8 cellular contexts compared by ENCODE assay signal in the genomic region with DNA sequence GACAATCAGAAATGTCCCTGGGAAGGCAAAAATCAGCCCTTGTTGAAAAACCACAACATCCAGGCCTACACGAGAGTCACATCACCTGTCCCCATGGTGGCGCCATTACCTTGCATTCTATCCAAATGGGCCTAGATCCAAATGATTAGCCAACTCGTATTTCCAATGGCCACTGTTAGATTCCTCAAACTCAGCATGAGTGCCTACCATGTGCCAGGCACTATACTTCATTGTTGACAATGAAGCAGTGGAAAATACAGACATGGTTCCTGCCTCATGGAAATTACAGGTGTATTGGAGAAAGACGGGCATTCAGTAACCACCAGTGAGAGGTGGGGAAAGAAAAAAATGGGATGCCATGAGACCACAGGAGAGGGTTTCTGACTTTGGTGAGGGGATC. TPM values are rescaled to one million over a fixed set of nuclear protein-coding genes. Genes with fewer than 3 reads are reported as not detected.
DNase-seq lines count a peak whose midpoint lies in the region; ATAC-seq lines count a peak whose summit lies in the region.

No MANE protein-coding gene starts in this region.

- no peaks in the 10 kb centered on the region for H3K9me3 Mint-ChIP-seq in activated CD4-positive, alpha-beta T cell treated with anti-CD3 and anti-CD28 coated beads for 36 hours (ENCODE audit: low read depth)

- no peaks in the 10 kb centered on the region for H3K27me3 Mint-ChIP-seq in activated CD4-positive, alpha-beta T cell treated with anti-CD3 and anti-CD28 coated beads for 36 hours

- intact Hi-C loops in activated CD4-positive, alpha-beta T cell treated with anti-CD3 and anti-CD28 coated beads for 36 hours (cut with DNase I, micrococcal nuclease) = loop anchor here in 1 of 2 experiments (1.0 kb wide), 1 partner anchor 68 kb away; no protein-coding TSS in a partner anchor

- no peak overlapping the region for H3K4me3 Mint-ChIP-seq in activated CD4-positive, alpha-beta T cell treated with anti-CD3 and anti-CD28 coated beads for 36 hours

- H3K4me1 Mint-ChIP-seq in activated CD4-positive, alpha-beta T cell treated with anti-CD3 and anti-CD28 coated beads for 36 hours = peaks cover 11% of the 10 kb centered on the region

- POLR2A ChIA-PET in activated CD4-positive, alpha-beta T cell treated with anti-CD3 and anti-CD28 coated beads for 36 hours (lab: Charles Lee) = no interaction called here

- CTCF ChIA-PET in activated CD4-positive, alpha-beta T cell treated with anti-CD3 and anti-CD28 coated beads for 36 hours (lab: Charles Lee) = interaction anchor here (0.7 to 2.4 kb wide), 4 partner anchors 9 to 105 kb away, joined by 4 to 6 read pairs (median 5); no protein-coding TSS in a partner anchor

- H3K36me3 Mint-ChIP-seq in activated CD4-positive, alpha-beta T cell treated with anti-CD3 and anti-CD28 coated beads for 36 hours (ENCODE audit: low read depth) = no peaks in the 10 kb centered on the region

- no peak for ATAC-seq in activated CD4-positive, alpha-beta T cell treated with anti-CD3 and anti-CD28 coated beads for 36 hours
- ATAC-seq in GM18868 (IDR thresholded peaks at IDR 0.05; ENCODE audit: unreplicated experiment) (no peak), HG02610 (IDR thresholded peaks at IDR 0.05; ENCODE audit: unreplicated experiment) (no peak)

- peak; percentile 65 for DNase-seq in activated CD4-positive, alpha-beta T cell treated with anti-CD3 and anti-CD28 coated beads for 36 hours
- DNase-seq in activated CD4-positive, alpha-beta T cell treated with anti-CD3 and anti-CD28 coated beads for 1 hour = no peak
- DNase-seq in NCI-H2107 (lab: John Stamatoyannopoulos, UW) (peak; percentile 62), iris pigment epithelial cell (ENCODE audit: low read depth) (peak; percentile 70), NOMO-1 treated with dmso at 0.1 percent for 144 hours (lab: John Stamatoyannopoulos, UW; ENCODE audit: unreplicated experiment) (no peak)
- peak; percentile 19 to 26 for DNase-seq in activated CD4-positive, alpha-beta T cell treated with anti-CD3 and anti-CD28 coated beads, Interleukin-2, amount 50 U/mL, for 4 hours

- no peak overlapping the region for H3K27ac Mint-ChIP-seq in activated CD4-positive, alpha-beta T cell treated with anti-CD3 and anti-CD28 coated beads for 36 hours

RNA-seq across cellular contexts. Expression of a gene that starts 29.8 kb away (rescaled TPM):
- under 1 TPM in 1 of 2 experiments, not detected in 1; 0.19 TPM for total RNA-seq in activated CD4-positive, alpha-beta T cell treated with anti-CD3 and anti-CD28 coated beads for 36 hours

Comparison
In these comparisons a context has a peak if more than half of its experiments do, and no peak if none do; other contexts are left out.
1. DNase-seq: peak in activated CD4-positive, alpha-beta T cell treated with anti-CD3 and anti-CD28 coated beads for 36 hours (single experiment), NCI-H2107 (single experiment), activated CD4-positive, alpha-beta T cell treated with anti-CD3 and anti-CD28 coated beads, Interleukin-2, amount 50 U/mL, for 4 hours (2 of 2) and iris pigment epithelial cell (single experiment); none in activated CD4-positive, alpha-beta T cell treated with anti-CD3 and anti-CD28 coated beads for 1 hour (single experiment) and NOMO-1 treated with dmso at 0.1 percent for 144 hours (single experiment).